In genomic region chrX:30913556-30913955, GRCh38 we compare ENCODE assay signal across 2 cellular contexts.
TF ChIP-seq lines count a peak whose summit lies in the region.

No MANE protein-coding gene starts in this region.

TF ChIP-seq in HEK293, 187 proteins besides CTCF, POLR2A, EP300 and RAD21 (continued from another document):
- TF ChIP-seq PRDM10 (tag by site-specific recombination; IDR thresholded peaks at IDR 0.05), result 0 out of 2 replicates have a peak, but pooled peaks have one; percentile 28

TF ChIP-seq in K562, 482 proteins besides CTCF, POLR2A, EP300 and RAD21 (continued from another document):
- peak; percentile 25 for TF ChIP-seq PRDM10 (IDR thresholded peaks at IDR 0.05; ENCODE audit: partially characterized antibody)
- TF ChIP-seq CBFA2T2 (conservative IDR thresholded peaks at IDR 0.05), result peak; percentile 29
